In genomic region chr3:189195302-189195701, GRCh38 we compare ENCODE assay signal across 1 cellular context.
TF ChIP-seq lines count a peak whose summit lies in the region.

No MANE protein-coding gene starts in this region.

TF ChIP-seq in WTC11, 78 proteins besides CTCF, POLR2A, EP300 and RAD21 (continued from another document):
- TF ChIP-seq ATF3 (CRISPR knock-in tag; conservative IDR thresholded peaks at IDR 0.05) (no peak), NFATC4 (CRISPR knock-in tag; IDR thresholded peaks at IDR 0.05) (no peak), GRHL2 (CRISPR knock-in tag; IDR thresholded peaks at IDR 0.05; ENCODE audit: insufficient replicate concordance, severe bottlenecking) (no peak)
TF ChIP-seq in WTC11: peak in this region for 0.
